Comparison of ENCODE assay signal across 8 cellular contexts in genomic region chr1:2586154-2587070, GRCh38. TPM values are rescaled to one million over a fixed set of nuclear protein-coding genes. Genes with fewer than 3 reads are reported as not detected.
DNase-seq lines count a peak whose midpoint lies in the region; TF ChIP-seq lines count a peak whose summit lies in the region.

TSS of gene PRXL2B (plus strand) at chr1:2586777. CDS start at chr1:2586886, 109 bp downstream.

- H3K36me3 ChIP-seq in SK-N-MC (ENCODE audit: insufficient read depth, low read length) = no peaks in the 10 kb centered on the region
- peaks cover 8% of the 10 kb centered on the region for H3K36me3 ChIP-seq in neuron (ENCODE audit: insufficient read depth, low read length)

- CTCF ChIA-PET in activated naive CD4-positive, alpha-beta T cell treated with anti-CD3 and anti-CD28 coated beads for 36 hours (lab: Charles Lee) = interaction anchor here (0.6 to 3.8 kb wide), 6 partner anchors 10 to 392 kb away, joined by 3 to 24 read pairs (median 4); partner anchors contain the start of genes FAAP20 and TNFRSF14

- H3K36me3 Mint-ChIP-seq in activated naive CD4-positive, alpha-beta T cell treated with anti-CD3 and anti-CD28 coated beads for 36 hours (ENCODE audit: low read depth) = peaks cover 5% of the 10 kb centered on the region

- H3K27me3 Mint-ChIP-seq in activated naive CD4-positive, alpha-beta T cell treated with anti-CD3 and anti-CD28 coated beads for 36 hours (ENCODE audit: low read depth) = no peaks in the 10 kb centered on the region

- intact Hi-C loops in activated naive CD4-positive, alpha-beta T cell treated with anti-CD3 and anti-CD28 coated beads for 36 hours (cut with micrococcal nuclease) = loop anchor here (1.0 to 10.0 kb wide), 6 partner anchors 8 to 392 kb away; partner anchors contain the start of genes FAAP20, PANK4 and PEX10

- H3K4me1 ChIP-seq in neuron (ENCODE audit: insufficient read depth, low read length) = peaks cover 18% of the 10 kb centered on the region

- TF ChIP-seq CTCF in HFF-Myc (IDR thresholded peaks at IDR 0.05; ENCODE audit: low read depth, low read length, missing control alignments) = no peak

- peaks cover 46% of the 10 kb centered on the region for H3K4me1 Mint-ChIP-seq in activated naive CD4-positive, alpha-beta T cell treated with anti-CD3 and anti-CD28 coated beads for 36 hours (ENCODE audit: low read depth)

- H3K4me3 ChIP-seq in HFF-Myc (replicated peaks; ENCODE audit: low read depth, low read length) (peak within 1 kb of the TSS; percentile 67), SK-N-MC (peak within 1 kb of the TSS; percentile 96), neuron (ENCODE audit: low read length) (peak within 1 kb of the TSS; percentile 70)

- no peaks in the 10 kb centered on the region for H3K9me3 Mint-ChIP-seq in activated naive CD4-positive, alpha-beta T cell treated with anti-CD3 and anti-CD28 coated beads for 36 hours

- peak within 1 kb of the TSS; percentile 63 for H2AFZ ChIP-seq in neuron (ENCODE audit: low read depth, low read length)

- peak within 1 kb of the TSS; percentile 80 for H3K4me3 Mint-ChIP-seq in activated naive CD4-positive, alpha-beta T cell treated with anti-CD3 and anti-CD28 coated beads for 36 hours

- H3K9ac ChIP-seq in SK-N-MC (ENCODE audit: insufficient read length) = peak within 1 kb of the TSS; percentile 89

- DNase-seq in GM04503 (ENCODE audit: low read depth) (peak; percentile 90), HFF-Myc (ENCODE audit: extremely low read depth, low read depth) (peak; percentile 91), NAMALWA (ENCODE audit: low spot score) (peak; percentile 99), SK-N-MC (ENCODE audit: low read depth, low spot score) (peak; percentile 86), foreskin melanocyte (peak; percentile 97), stromal cell of bone marrow (ENCODE audit: low read depth) (peak; percentile 98)
- peak; percentile 99 for DNase-seq in activated naive CD4-positive, alpha-beta T cell treated with anti-CD3 and anti-CD28 coated beads for 36 hours

- H3K27ac ChIP-seq in SK-N-MC = peak within 1 kb of the TSS; percentile 62; the same call in 1 of the 2 replicates

- H3K9me3 ChIP-seq in SK-N-MC (ENCODE audit: low read depth, low read length) (no peaks in the 10 kb centered on the region), neuron (ENCODE audit: low read length) (peaks cover 5% of the 10 kb centered on the region)

- peak within 1 kb of the TSS; percentile 91 for H3K27ac Mint-ChIP-seq in activated naive CD4-positive, alpha-beta T cell treated with anti-CD3 and anti-CD28 coated beads for 36 hours

- H3K27me3 ChIP-seq in neuron (ENCODE audit: insufficient read depth, low read length) = no peaks in the 10 kb centered on the region

RNA-seq across cellular contexts. Expression of gene PRXL2B, which starts in this region (rescaled TPM):
- total RNA-seq in activated naive CD4-positive, alpha-beta T cell treated with anti-CD3 and anti-CD28 coated beads for 36 hours = 10 to 100 TPM; 21.8 to 22.1 TPM

Comparison
In these comparisons a context has a peak if more than half of its experiments do, and no peak if none do; other contexts are left out.
1. Peak in every context shown above with its lines: DNase-seq, H3K4me3 ChIP-seq and H3K27ac ChIP-seq.